17 cellular contexts compared by ENCODE assay signal in the genomic region with DNA sequence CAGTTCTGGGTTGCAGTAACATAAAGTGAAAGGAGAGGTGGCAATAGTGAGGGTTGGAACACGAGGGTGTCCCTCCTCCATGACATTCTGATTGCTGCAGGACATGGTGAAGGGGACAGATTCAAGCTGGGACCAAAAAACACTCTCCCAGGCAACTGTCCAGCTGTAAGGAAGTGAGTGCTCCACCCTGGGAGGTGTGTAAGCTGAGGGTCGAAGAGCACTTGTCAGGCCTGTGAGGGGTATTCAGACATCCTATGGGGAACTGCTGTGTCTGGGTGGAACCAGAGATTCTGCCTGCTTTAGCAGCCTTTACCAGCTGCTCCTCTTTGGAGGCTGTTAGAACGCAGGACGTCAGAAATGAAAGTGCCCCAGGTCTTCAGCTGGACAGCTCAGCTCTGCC.
A peak's percentile ranks its signal among the peaks of the same experiment; 100 is the strongest.
DNase-seq lines count a peak whose midpoint lies in the region; ATAC-seq and TF ChIP-seq lines count a peak whose summit lies in the region.
"Had no signal": no experiment of that assay in that cellular context is flagged by ENCODE, and none has a peak within 500 bp of the region (broad histone marks: within the 10 kb centered on the region; RNA-seq: fewer than 3 reads in every experiment).

No MANE protein-coding gene starts in this region.

- H3K27ac Mint-ChIP-seq in H9: peak overlapping the region in 2 of 3 experiments; percentile 10 to 14; a peak in 1 of 7 replicates
- H3K27ac Mint-ChIP-seq: CD4-positive, alpha-beta memory T cell; HFFc6 had no signal

- H3K4ac ChIP-seq in H9 (ENCODE audit: low read depth, low read length): no peak overlapping the region

- H3K14ac ChIP-seq in H9 (ENCODE audit: insufficient read depth, low read length): no peak overlapping the region

- H2BK20ac ChIP-seq in H9 (ENCODE audit: low read depth, low read length, poor library complexity, severe bottlenecking): no peak overlapping the region

- no peak overlapping the region for H3K23ac ChIP-seq in H9 (ENCODE audit: insufficient read length, low read depth, low read length)

- no peak overlapping the region for H3T11ph ChIP-seq in H9 (ENCODE audit: low read length)

- H3K27ac ChIP-seq in H9 (ENCODE audit: insufficient read length, low read depth, low read length) (no peak overlapping the region), coronary artery (peak overlapping the region; percentile 68 to 90), tibial artery (peak overlapping the region; percentile 80 to 82)
- H3K27ac ChIP-seq: A549, C4-2B, HL-60 had no signal

- no peak overlapping the region for H2AK5ac ChIP-seq in H9 (ENCODE audit: insufficient read length, low read length)

- H3K56ac ChIP-seq in H9 (ENCODE audit: insufficient read length, low read depth, low read length): no peak overlapping the region

- H3K27me3 Mint-ChIP-seq in H9 (ENCODE audit: low read depth): peaks cover 5% of the 10 kb centered on the region; the same call in 1 of the 2 replicates

- H4K91ac ChIP-seq in H9 (ENCODE audit: insufficient read length, low read depth, low read length): no peak overlapping the region

- no peak overlapping the region for H2BK5ac ChIP-seq in H9 (ENCODE audit: insufficient read length, low read length)

- H3K4me3 Mint-ChIP-seq in H9: no peak overlapping the region
- H3K4me3 Mint-ChIP-seq: CD4-positive, alpha-beta memory T cell; HFFc6 had no signal

- H3K9ac ChIP-seq in H9 (ENCODE audit: extremely low read depth, insufficient read length, low read length): no peak overlapping the region

- intact Hi-C loops in mucosa of descending colon (cut with DNase I, micrococcal nuclease): no loop called here
- intact Hi-C loops in tibial artery (cut with DNase I; ENCODE audit: low total_unique reads): loop anchor here (10.0 kb wide), 1 partner anchor 210 kb away; the partner anchor contains the start of gene TRABD2B

- H2BK15ac ChIP-seq in H9 (ENCODE audit: low read depth, low read length): no peak overlapping the region

- H4K20me1 ChIP-seq in H9 (ENCODE audit: control insufficient read depth, insufficient read depth, insufficient read length): no peaks in the 10 kb centered on the region

- ATAC-seq in mucosa of descending colon (peak; percentile 38), HG02763 (IDR thresholded peaks at IDR 0.05; ENCODE audit: unreplicated experiment) (no peak)

- no peaks in the 10 kb centered on the region for H3K9me3 ChIP-seq in H9 (ENCODE audit: control insufficient read depth, low read depth, low read length)
- no peaks in the 10 kb centered on the region for H3K9me3 ChIP-seq in mucosa of descending colon
- H3K9me3 ChIP-seq in tibial artery: no peaks in the 10 kb centered on the region
- H3K9me3 ChIP-seq: A549, BE2C, HAP-1 had no signal

- DNase-seq in H9 (no peak), coronary artery (ENCODE audit: low spot score) (no peak), mucosa of descending colon (no peak), tibial artery (no peak), MV-4-11 (lab: John Stamatoyannopoulos, UW) (no peak)
- DNase-seq: CD4-positive, alpha-beta memory T cell; DND-41; GDM1; GOT3; HFFc6; IMR-90 had no signal

- no peaks in the 10 kb centered on the region for H3K36me3 Mint-ChIP-seq in H9 (ENCODE audit: insufficient read depth in 1 of 3, low read depth in 3 of 3)
- H3K36me3 Mint-ChIP-seq: CD4-positive, alpha-beta memory T cell had no signal

- no peaks in the 10 kb centered on the region for H3K9me3 Mint-ChIP-seq in H9
- H3K9me3 Mint-ChIP-seq: CD4-positive, alpha-beta memory T cell had no signal

- peaks cover 8 to 11% of the 10 kb centered on the region in 2 experiments; a peak in 3 of 4 replicates for H3K4me1 Mint-ChIP-seq in H9

- H2BK12ac ChIP-seq in H9 (ENCODE audit: insufficient read length, low read depth, low read length): no peak overlapping the region

- H3K27me3 ChIP-seq in H9 (ENCODE audit: insufficient read depth, low read length) (no peaks in the 10 kb centered on the region), tibial artery (no peaks in the 10 kb centered on the region)
- H3K27me3 ChIP-seq: BE2C had no signal

- no peak overlapping the region for H4K8ac ChIP-seq in H9 (replicated peaks; ENCODE audit: insufficient read length, low read depth, low read length)

- H3K79me2 ChIP-seq in H9 (ENCODE audit: insufficient read depth, low read length): no peaks in the 10 kb centered on the region

- H2BK120ac ChIP-seq in H9 (ENCODE audit: low read depth, low read length, poor library complexity, severe bottlenecking): no peak overlapping the region

- no peak overlapping the region for H3K18ac ChIP-seq in H9 (ENCODE audit: insufficient read length, low read depth, low read length)

- H3K36me3 ChIP-seq in mucosa of descending colon (ENCODE audit: low read depth) (no peaks in the 10 kb centered on the region), tibial artery (peaks cover 0 to under 1% (median 0%) of the 10 kb centered on the region in 3 donors)
- H3K36me3 ChIP-seq: BE2C, HAP-1 had no signal

- TF ChIP-seq CTCF in H9 (conservative IDR thresholded peaks at IDR 0.05): no peak
- TF ChIP-seq CTCF in coronary artery (IDR thresholded peaks at IDR 0.05): no peak
- TF ChIP-seq CTCF in mucosa of descending colon (IDR thresholded peaks at IDR 0.05): no peak
- TF ChIP-seq CTCF in tibial artery (IDR thresholded peaks at IDR 0.05): no peak

- H3K23me2 ChIP-seq in H9 (ENCODE audit: insufficient read length, low read depth, low read length, poor library complexity, severe bottlenecking): no peaks in the 10 kb centered on the region

- no peaks in the 10 kb centered on the region for H3K79me1 ChIP-seq in H9 (ENCODE audit: insufficient read depth, low read depth, low read length, poor library complexity, severe bottlenecking)

- H4K5ac ChIP-seq in H9 (ENCODE audit: insufficient read length, low read depth, low read length): no peak overlapping the region

- no peak overlapping the region for H2AFZ ChIP-seq in H9 (ENCODE audit: low read length)

- H3K4me2 ChIP-seq in H9 (ENCODE audit: insufficient read depth, insufficient read length, low read length): no peak overlapping the region
- H3K4me2 ChIP-seq: A549 had no signal

- WGBS in H9 (ENCODE audit: extremely low coverage, insufficient read length, low lambda C conversion rate): no CpG with 5 or more reads among the region's 4 CpGs

- H3K4me1 ChIP-seq in H9 (ENCODE audit: insufficient read depth, low read length): no peaks in the 10 kb centered on the region; the same call in 1 of the 2 replicates
- H3K4me1 ChIP-seq in mucosa of descending colon (ENCODE audit: low read depth): no peaks in the 10 kb centered on the region
- H3K4me1 ChIP-seq in tibial artery: peaks cover 0 to 68% (median 62%) of the 10 kb centered on the region in 4 donors
- H3K4me1 ChIP-seq: A549, BE2C, HAP-1 had no signal

- H3K4me3 ChIP-seq in coronary artery (peak overlapping the region; percentile 1), mucosa of descending colon (no peak overlapping the region), tibial artery (no peak overlapping the region)
- H3K4me3 ChIP-seq: A549, HAP-1 had no signal
